ENCODE assay signal across 8 cellular contexts in the genomic region with DNA sequence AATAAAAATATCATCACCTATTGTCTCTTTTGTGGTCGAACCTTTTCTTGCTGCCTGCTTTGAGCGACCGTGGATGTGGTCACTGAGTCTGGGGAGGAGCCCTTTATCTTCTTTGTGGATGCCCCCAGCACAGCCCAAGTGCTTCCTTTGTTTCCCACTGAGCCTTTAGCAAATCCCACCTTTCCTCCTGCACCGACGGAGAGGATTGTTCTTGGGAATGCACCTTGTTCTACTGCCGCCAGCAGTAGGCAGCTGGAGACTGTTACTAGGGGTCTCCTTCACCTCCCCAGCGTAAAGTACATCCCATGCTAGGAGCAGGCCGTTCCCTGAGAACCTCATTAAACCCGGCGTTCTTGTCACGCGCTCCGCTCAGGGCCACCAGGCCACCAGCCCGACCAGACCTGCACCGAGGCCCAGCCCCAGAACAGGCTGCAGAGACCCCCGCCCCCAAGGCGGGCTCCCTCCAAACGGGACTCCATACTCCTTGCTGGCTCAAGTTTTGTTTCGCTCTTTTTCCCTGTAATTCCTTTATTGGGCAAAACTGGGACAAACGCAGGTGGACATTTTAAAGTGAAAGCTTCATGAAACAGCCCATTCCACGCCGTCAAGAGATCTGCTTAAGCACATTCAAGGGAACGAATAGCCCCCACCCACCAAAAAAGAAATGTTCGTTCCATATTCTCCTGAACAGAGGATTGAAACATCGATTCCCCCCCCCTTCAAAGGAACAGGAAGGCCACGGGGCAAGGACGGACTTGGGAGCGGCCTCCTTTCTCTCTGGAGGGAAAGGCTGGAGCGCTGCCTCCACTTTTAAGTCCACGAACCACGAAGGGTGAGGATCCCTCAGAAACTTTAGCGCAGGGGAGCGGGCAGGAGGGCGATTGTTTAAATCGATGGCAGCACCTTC. TPM values are rescaled to one million over a fixed set of nuclear protein-coding genes. Genes with fewer than 3 reads are reported as not detected.
DNase-seq lines count a peak whose midpoint lies in the region; ATAC-seq and TF ChIP-seq lines count a peak whose summit lies in the region.

No MANE protein-coding gene starts in this region.

- H3K9ac ChIP-seq in Loucy (ENCODE audit: low read depth, low read length, poor library complexity, severe bottlenecking) (peak overlapping the region; percentile 100), skeletal muscle satellite cell (ENCODE audit: low read depth, low read length) (peak overlapping the region; percentile 99)

- H3K9me3 Mint-ChIP-seq in T-cell, result no peaks in the 10 kb centered on the region

- ATAC-seq in T-cell (replicated peaks in 1 of 4), result peak in 1 of 4 experiments; percentile 3
- no peak for ATAC-seq in GM18870 (IDR thresholded peaks at IDR 0.05; ENCODE audit: unreplicated experiment)
- ATAC-seq in GM21423 (IDR thresholded peaks at IDR 0.05; ENCODE audit: unreplicated experiment), result no peak

- H4K20me1 ChIP-seq in Loucy (ENCODE audit: insufficient read depth, low read length, poor library complexity, severe bottlenecking), result peaks cover 38% of the 10 kb centered on the region

- peak; percentile 74 for DNase-seq in G401 (ENCODE audit: low spot score)
- DNase-seq in T-cell, result peak in 10 of 34 experiments; percentile 5 to 24 (median 9)
- DNase-seq in cardiac fibroblast (ENCODE audit: low read depth in 2 of 2), result peak; percentile 42 to 57
- peak; percentile 42 for DNase-seq in iris pigment epithelial cell (ENCODE audit: low read depth)

- H3K9me2 ChIP-seq in Loucy (replicated peaks; ENCODE audit: low read depth, low read length), result no peaks in the 10 kb centered on the region

- H3K27ac Mint-ChIP-seq in T-cell, result peak overlapping the region; percentile 93 to 95

- H3K4me1 Mint-ChIP-seq in T-cell, result peaks cover 41 to 45% (median 44%) of the 10 kb centered on the region in 3 donors

- H3K36me3 ChIP-seq in Loucy (ENCODE audit: insufficient read depth, low read length) (peaks cover 30% of the 10 kb centered on the region), skeletal muscle satellite cell (ENCODE audit: insufficient read depth, low read length) (peaks cover 33% of the 10 kb centered on the region)

- in situ Hi-C loops in G401 (cut with HindIII; ENCODE audit: low sequenced_read_pairs), result no loop called here

- H3K4me2 ChIP-seq in Loucy (ENCODE audit: low read depth, low read length, poor library complexity, severe bottlenecking), result peak overlapping the region; percentile 97
- peak overlapping the region; percentile 98 for H3K4me2 ChIP-seq in skeletal muscle satellite cell (ENCODE audit: low read length)

- peaks cover 71% of the 10 kb centered on the region for H3K79me2 ChIP-seq in Loucy (ENCODE audit: insufficient read depth, low read length)

- TF ChIP-seq CTCF in Loucy (conservative IDR thresholded peaks at IDR 0.05; ENCODE audit: low read length) (peak; percentile 36), cardiac fibroblast (IDR thresholded peaks at IDR 0.05; ENCODE audit: low read depth, low read length) (peak; percentile 6)

- H3F3A ChIP-seq in Loucy (ENCODE audit: low read depth), result no peaks in the 10 kb centered on the region

- peaks cover 51% of the 10 kb centered on the region for H3K4me1 ChIP-seq in Loucy (ENCODE audit: insufficient read depth, low read length, poor library complexity, severe bottlenecking)
- H3K4me1 ChIP-seq in skeletal muscle satellite cell (ENCODE audit: control insufficient read depth, insufficient read depth, low read length), result peaks cover 27% of the 10 kb centered on the region

- H3K9me3 ChIP-seq in Loucy (ENCODE audit: insufficient read depth, low read depth, low read length) (no peaks in the 10 kb centered on the region), skeletal muscle satellite cell (replicated peaks; ENCODE audit: low read length) (no peaks in the 10 kb centered on the region)

- POLR2A ChIA-PET in T-cell (lab: Charles Lee), result interaction anchor here (0.5 to 0.9 kb wide), 4 partner anchors 20 to 455 kb away, joined by 3 read pairs; no protein-coding TSS in a partner anchor

- H2AFZ ChIP-seq in Loucy (ENCODE audit: low read length), result no peak overlapping the region

- H3K36me3 Mint-ChIP-seq in T-cell, result peaks cover 18% of the 10 kb centered on the region

- no peaks in the 10 kb centered on the region for H3K27me3 Mint-ChIP-seq in T-cell

- peaks cover 4% of the 10 kb centered on the region for H3K27me3 ChIP-seq in Loucy (ENCODE audit: insufficient read depth, low read length, poor library complexity, severe bottlenecking)
- no peaks in the 10 kb centered on the region for H3K27me3 ChIP-seq in skeletal muscle satellite cell (ENCODE audit: control insufficient read depth, insufficient read depth, low read length)

- CTCF ChIA-PET in T-cell (lab: Charles Lee), result interaction anchor here in 1 of 2 donors (0.5 to 8.7 kb wide), 3 partner anchors 13 to 284 kb away, joined by 5 to 63 read pairs (median 15); a partner anchor contains a TSS

- H3K4me3 ChIP-seq in Loucy (ENCODE audit: low read length, poor library complexity, severe bottlenecking) (peak overlapping the region; percentile 93), cardiac fibroblast (replicated peaks in 1 of 2; ENCODE audit: low read depth in 2 of 2, low read length in 2 of 2) (peak overlapping the region; percentile 79 to 93), skeletal muscle satellite cell (ENCODE audit: low read length) (peak overlapping the region; percentile 98)

- H3K4me3 Mint-ChIP-seq in T-cell, result peak overlapping the region; percentile 92 to 96 (median 94)

RNA-seq across cellular contexts. Expression of a gene that starts 1.1 kb away (rescaled TPM):
- total RNA-seq in G401 (2014; rRNA removed; shearing (Covaris generic)), result 68.1 and 85.2 TPM in 2 replicates
- total RNA-seq in T-cell, result 100 to 1,000 TPM; 110 to 184 (median 165) TPM
- total RNA-seq in skeletal muscle satellite cell (2012; rRNA removed), result 104 and 107 TPM in 2 replicates

RNA-seq across cellular contexts. Expression of a gene that starts 23.4 kb away (rescaled TPM):
- total RNA-seq in G401 (2014; rRNA removed; shearing (Covaris generic)), result 27.0 and 28.4 TPM in 2 replicates
- total RNA-seq in T-cell, result 10 to 100 TPM; 20.4 to 29.7 (median 25.7) TPM
- total RNA-seq in skeletal muscle satellite cell (2012; rRNA removed), result 33.0 and 38.9 TPM in 2 replicates

RNA-seq across cellular contexts. Expression of a gene that starts 39.5 kb away (rescaled TPM):
- total RNA-seq in G401 (2014; rRNA removed; shearing (Covaris generic)), result 69.9 and 73.2 TPM in 2 replicates
- 100 to 1,000 TPM in 1 of 5 donors, 10 to 100 TPM in 4; 76.2 to 102 (median 84.5) TPM for total RNA-seq in T-cell
- 2.8 TPM in 1 of 2 replicates, not detected in the other for total RNA-seq in skeletal muscle satellite cell (2012; rRNA removed)

RNA-seq across cellular contexts. Expression of a gene that starts 46.4 kb away (rescaled TPM):
- 0.85 and 1.9 TPM in 2 replicates for total RNA-seq in G401 (2014; rRNA removed; shearing (Covaris generic))
- 10 to 100 TPM; 25.0 to 40.1 (median 33.9) TPM for total RNA-seq in T-cell
- total RNA-seq in skeletal muscle satellite cell (2012; rRNA removed), result 10.6 and 38.0 TPM in 2 replicates

RNA-seq across cellular contexts. Expression of a gene that starts 57.7 kb away (rescaled TPM):
- 130 and 155 TPM in 2 replicates for total RNA-seq in G401 (2014; rRNA removed; shearing (Covaris generic))
- total RNA-seq in T-cell, result 10 to 100 TPM; 49.9 to 74.6 (median 64.3) TPM
- total RNA-seq in skeletal muscle satellite cell (2012; rRNA removed), result 172 and 235 TPM in 2 replicates
